In genomic region chr6:106829451-106829850, GRCh38 we compare ENCODE assay signal across 1 cellular context.
TF ChIP-seq lines count a peak whose summit lies in the region.

No MANE protein-coding gene starts in this region.

TF ChIP-seq in K562, 482 proteins besides CTCF, POLR2A, EP300 and RAD21 (continued from another document and continues in another):
- no peak for TF ChIP-seq NFYB (IDR thresholded peaks at IDR 0.05; ENCODE audit: extremely low read depth, insufficient read length)
- no peak for TF ChIP-seq GTF3C2 (IDR thresholded peaks at IDR 0.05; ENCODE audit: borderline replicate concordance, extremely low read depth, insufficient read length)
- peak; percentile 10 for TF ChIP-seq NEUROD1 (IDR thresholded peaks at IDR 0.05; ENCODE audit: borderline replicate concordance, low read depth, low read length, partially characterized antibody)
- no peak for TF ChIP-seq UBTF (IDR thresholded peaks at IDR 0.05; ENCODE audit: borderline replicate concordance in 1 of 2, low read depth in 2 of 2, low read length in 2 of 2)
- no peak for TF ChIP-seq KDM2B (CRISPR knock-in tag; IDR thresholded peaks at IDR 0.05)
- no peak for TF ChIP-seq HLTF (IDR thresholded peaks at IDR 0.05)
- no peak for TF ChIP-seq FOXJ2 (tag; IDR thresholded peaks at IDR 0.05)
- no peak for TF ChIP-seq CHD7 (IDR thresholded peaks at IDR 0.05; ENCODE audit: low read depth, low read length)
- TF ChIP-seq PURB (CRISPR knock-in tag; IDR thresholded peaks at IDR 0.05; ENCODE audit: low read depth) = no peak
- TF ChIP-seq ZNF140 (CRISPR knock-in tag; IDR thresholded peaks at IDR 0.05) = no peak
- TF ChIP-seq RBM25 (IDR thresholded peaks at IDR 0.05; ENCODE audit: low read depth, low read length, severe bottlenecking) = no peak
- TF ChIP-seq EHMT2 (IDR thresholded peaks at IDR 0.05) = peak; percentile 76
- TF ChIP-seq RBFOX2 (IDR thresholded peaks at IDR 0.05; ENCODE audit: low read depth, low read length) = no peak
- peak; percentile 67 for TF ChIP-seq MGA (IDR thresholded peaks at IDR 0.05)
- TF ChIP-seq TBP (optimal IDR thresholded peaks at IDR 0.05; ENCODE audit: low read depth, low read length) = no peak
- no peak for TF ChIP-seq ZNF668 (CRISPR knock-in tag; IDR thresholded peaks at IDR 0.05)
- peak; percentile 65 for TF ChIP-seq ATF7 (IDR thresholded peaks at IDR 0.05)
- no peak for TF ChIP-seq THRB (CRISPR knock-in tag; conservative IDR thresholded peaks at IDR 0.05)
- no peak for TF ChIP-seq YBX1 (IDR thresholded peaks at IDR 0.05)
- TF ChIP-seq STAT5A (IDR thresholded peaks at IDR 0.05; ENCODE audit: borderline replicate concordance, low read length) = peak; percentile 29; the same call in 1 of the 2 replicates
